ENCODE assay signal across 20 cellular contexts in the genomic region with DNA sequence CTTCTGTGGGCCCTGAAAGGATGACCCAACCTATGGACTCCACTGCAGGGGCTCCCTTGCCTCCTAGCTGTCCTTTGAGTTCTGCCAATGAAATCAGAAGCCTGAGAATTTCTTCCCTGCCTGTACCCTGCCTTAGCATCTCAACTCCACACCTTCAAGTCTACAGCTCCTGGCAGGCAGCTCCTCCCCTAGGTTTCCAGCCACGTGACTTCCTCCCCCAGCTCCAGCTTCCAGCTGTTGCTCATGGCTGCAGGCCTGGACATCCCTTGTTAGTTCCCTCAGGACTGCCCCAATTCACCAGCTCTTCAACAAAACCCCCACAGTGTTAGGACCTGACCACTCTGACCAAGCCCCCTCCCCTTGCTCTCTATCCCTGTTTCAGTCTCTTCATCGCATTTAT. TPM values are rescaled to one million over a fixed set of nuclear protein-coding genes. Genes with fewer than 3 reads are reported as not detected.
DNase-seq lines count a peak whose midpoint lies in the region; ATAC-seq and TF ChIP-seq lines count a peak whose summit lies in the region.
"Had no signal": no experiment of that assay in that cellular context is flagged by ENCODE, and none has a peak within 500 bp of the region (broad histone marks: within the 10 kb centered on the region; RNA-seq: fewer than 3 reads in every experiment).

No MANE protein-coding gene starts in this region.

- peaks cover 32% of the 10 kb centered on the region for H3K4me1 Mint-ChIP-seq in endodermal cell

- peaks cover 7% of the 10 kb centered on the region for H3K9me3 Mint-ChIP-seq in endodermal cell

- H3K27ac Mint-ChIP-seq in endodermal cell = no peak overlapping the region

- H3K9ac ChIP-seq in endodermal cell (ENCODE audit: extremely low read depth, low read length, poor library complexity, severe bottlenecking) = no peak overlapping the region

- ATAC-seq in right cardiac atrium (no peak), HG02885 (IDR thresholded peaks at IDR 0.05; ENCODE audit: poor library complexity, unreplicated experiment) (no peak), GM18873 (IDR thresholded peaks at IDR 0.05; ENCODE audit: low FRiP score, unreplicated experiment) (no peak)
- ATAC-seq: esophagus mucosa had no signal

- H3K9me3 ChIP-seq in right cardiac atrium (ENCODE audit: control insufficient read depth, low read length) (no peaks in the 10 kb centered on the region), right atrium auricular region (no peaks in the 10 kb centered on the region), endodermal cell (ENCODE audit: control insufficient read depth, low read length) (no peaks in the 10 kb centered on the region), thymus (ENCODE audit: control insufficient read depth) (no peaks in the 10 kb centered on the region)
- no peaks in the 10 kb centered on the region for H3K9me3 ChIP-seq in effector memory CD4-positive, alpha-beta T cell (ENCODE audit: control insufficient read depth, low read length)
- H3K9me3 ChIP-seq: transverse colon had no signal

- H3K4me1 ChIP-seq in right cardiac atrium (ENCODE audit: control insufficient read depth, insufficient read depth, low read length) = peaks cover 7% of the 10 kb centered on the region
- peaks cover 0 to 32% of the 10 kb centered on the region in 2 donors for H3K4me1 ChIP-seq in right atrium auricular region
- peaks cover 6% of the 10 kb centered on the region for H3K4me1 ChIP-seq in endodermal cell (ENCODE audit: control insufficient read depth, insufficient read depth, low read length)
- peaks cover 31% of the 10 kb centered on the region for H3K4me1 ChIP-seq in thymus (ENCODE audit: control insufficient read depth, insufficient read depth, low read length)
- peaks cover 9% of the 10 kb centered on the region for H3K4me1 ChIP-seq in effector memory CD4-positive, alpha-beta T cell (ENCODE audit: control insufficient read depth, insufficient read depth, low read length, poor library complexity, severe bottlenecking)

- no peak overlapping the region for H3K4me3 Mint-ChIP-seq in endodermal cell

- intact Hi-C loops in right cardiac atrium (cut with DNase I) = loop anchor here in 1 of 4 donors (5.0 kb wide), 1 partner anchor 85 kb away; no protein-coding TSS in a partner anchor

- no peaks in the 10 kb centered on the region for H3K27me3 ChIP-seq in right cardiac atrium (ENCODE audit: control insufficient read depth, insufficient read depth)
- no peaks in the 10 kb centered on the region for H3K27me3 ChIP-seq in right atrium auricular region
- H3K27me3 ChIP-seq in endodermal cell (ENCODE audit: control insufficient read depth, insufficient read depth, low read length, poor library complexity, severe bottlenecking) = peaks cover 45% of the 10 kb centered on the region
- no peaks in the 10 kb centered on the region for H3K27me3 ChIP-seq in thymus (ENCODE audit: control insufficient read depth, insufficient read depth)
- H3K27me3 ChIP-seq in effector memory CD4-positive, alpha-beta T cell (replicated peaks; ENCODE audit: control insufficient read depth, insufficient read depth, low read length, poor library complexity, severe bottlenecking) = no peaks in the 10 kb centered on the region
- H3K27me3 ChIP-seq: transverse colon had no signal

- H3K4me3 ChIP-seq in right cardiac atrium (ENCODE audit: low read length) = no peak overlapping the region
- H3K4me3 ChIP-seq in right atrium auricular region = no peak overlapping the region
- H3K4me3 ChIP-seq in endodermal cell (ENCODE audit: low read length) = no peak overlapping the region
- H3K4me3 ChIP-seq in thymus (ENCODE audit: low read length) = peak overlapping the region; percentile 1
- no peak overlapping the region for H3K4me3 ChIP-seq in effector memory CD4-positive, alpha-beta T cell (ENCODE audit: insufficient read depth, low read depth, low read length, poor library complexity, severe bottlenecking)
- H3K4me3 ChIP-seq: HAP-1 had no signal

- peaks cover 50% of the 10 kb centered on the region for H3K27me3 Mint-ChIP-seq in endodermal cell (ENCODE audit: insufficient read depth)

- H3K36me3 Mint-ChIP-seq in endodermal cell (ENCODE audit: low read depth) = no peaks in the 10 kb centered on the region

- TF ChIP-seq CTCF in right atrium auricular region (IDR thresholded peaks at IDR 0.05) = no peak
- no peak for TF ChIP-seq CTCF in endodermal cell (conservative IDR thresholded peaks at IDR 0.05)

- no peak overlapping the region for H3K27ac ChIP-seq in right cardiac atrium (ENCODE audit: low read length)
- H3K27ac ChIP-seq in right atrium auricular region = no peak overlapping the region
- H3K27ac ChIP-seq in endodermal cell (ENCODE audit: low read depth, low read length) = no peak overlapping the region
- H3K27ac ChIP-seq in thymus (ENCODE audit: low read depth) = no peak overlapping the region
- no peak overlapping the region for H3K27ac ChIP-seq in effector memory CD4-positive, alpha-beta T cell (ENCODE audit: insufficient read depth, low read length, poor library complexity, severe bottlenecking)
- H3K27ac ChIP-seq: transverse colon had no signal

- WGBS in right cardiac atrium = 53% methylated on average over 2 of the region's 2 CpGs
- WGBS in endodermal cell (ENCODE audit: insufficient coverage in 1 of 2, insufficient read length in 1 of 2), 2 experiments = 67 to 84% methylated on average over 2 of the region's 2 CpGs
- WGBS in thymus = 71% methylated on average over 2 of the region's 2 CpGs

- DNase-seq in right cardiac atrium = peak in 2 of 3 donors; percentile 29 to 69
- DNase-seq in right atrium auricular region (ENCODE audit: low spot score) = no peak
- peak; percentile 65 for DNase-seq in NCI-H345 treated with DMSO at 0.1 percent for 48 hours (lab: John Stamatoyannopoulos, UW; ENCODE audit: unreplicated experiment)
- peak; percentile 51 for DNase-seq in endodermal cell
- DNase-seq in effector memory CD4-positive, alpha-beta T cell = no peak
- DNase-seq: activated CD4-positive, alpha-beta T cell treated with anti-CD3 and anti-CD28 coated beads for 48 hours; activated CD8-positive, alpha-beta memory T cell treated with anti-CD3 and anti-CD28 coated beads, Interleukin-2, amount 50 U/mL, for 4 hours; activated effector memory CD4-positive, alpha-beta T cell treated with Interleukin-2 at 50 U/mL for 16 hours; stimulated activated CD4-positive, alpha-beta T cell treated with anti-CD3 and anti-CD28 coated beads, Interleukin-1b, Interleukin-23, amount 100 ng/mL, for 48 hours; stimulated activated naive CD4-positive, alpha-beta T cell treated with Interleukin-2 at 50 U/mL for 16 hours; SW 1271; transverse colon had no signal

- no peaks in the 10 kb centered on the region for H3K36me3 ChIP-seq in right atrium auricular region
- no peaks in the 10 kb centered on the region for H3K36me3 ChIP-seq in endodermal cell (ENCODE audit: control insufficient read depth, insufficient read depth, low read length)
- peaks cover 2% of the 10 kb centered on the region for H3K36me3 ChIP-seq in thymus (ENCODE audit: control insufficient read depth, insufficient read depth)
- no peaks in the 10 kb centered on the region for H3K36me3 ChIP-seq in effector memory CD4-positive, alpha-beta T cell (ENCODE audit: control insufficient read depth, insufficient read depth, low read length)
- H3K36me3 ChIP-seq: HAP-1, transverse colon had no signal

RNA-seq across cellular contexts. Expression of a gene that starts 2.4 kb away (rescaled TPM):
- total RNA-seq in right cardiac atrium = 10 to 100 TPM; 26.7 to 39.7 (median 30.7) TPM
- 32.4 TPM for polyA plus RNA-seq in right cardiac atrium
- total RNA-seq in right atrium auricular region = 10 to 100 TPM; 26.1 to 38.0 TPM
- total RNA-seq in endodermal cell = 1 to 10 TPM; 6.1 to 6.7 TPM
- 10.5 TPM for polyA plus RNA-seq in endodermal cell (2013, experiment 1 of 2)
- polyA plus RNA-seq in endodermal cell (2013, experiment 2 of 2) = 10.7 TPM
- polyA plus RNA-seq in thymus = 41.7 TPM

RNA-seq across cellular contexts. Expression of a gene that starts 56.2 kb away (rescaled TPM):
- total RNA-seq in right cardiac atrium (10 to 100 TPM in 3 of 4 donors, 1 to 10 TPM in 1; 7.1 to 13.7 (median 12.8) TPM), right atrium auricular region (1 to 10 TPM; 5.1 to 7.0 TPM), endodermal cell (1 to 10 TPM; 1.7 to 2.4 TPM)
- polyA plus RNA-seq in right cardiac atrium (6.1 TPM), thymus (22.6 TPM)
- 1.1 TPM for polyA plus RNA-seq in endodermal cell (2013, experiment 1 of 2)
- 1.2 TPM for polyA plus RNA-seq in endodermal cell (2013, experiment 2 of 2)
- total RNA-seq: dermis microvascular lymphatic vessel endothelial cell, LHCN-M2, NCI-H460 had no signal

Comparison
In these comparisons a context has a peak if more than half of its experiments do, and no peak if none do; other contexts are left out.
1. DNase-seq: peak in right cardiac atrium (2 of 3), NCI-H345 treated with DMSO at 0.1 percent for 48 hours (single experiment) and endodermal cell (single experiment); none in right atrium auricular region (single experiment) and effector memory CD4-positive, alpha-beta T cell (0 of 3).